Comparison of ENCODE assay signal across 8 cellular contexts in the genomic region with DNA sequence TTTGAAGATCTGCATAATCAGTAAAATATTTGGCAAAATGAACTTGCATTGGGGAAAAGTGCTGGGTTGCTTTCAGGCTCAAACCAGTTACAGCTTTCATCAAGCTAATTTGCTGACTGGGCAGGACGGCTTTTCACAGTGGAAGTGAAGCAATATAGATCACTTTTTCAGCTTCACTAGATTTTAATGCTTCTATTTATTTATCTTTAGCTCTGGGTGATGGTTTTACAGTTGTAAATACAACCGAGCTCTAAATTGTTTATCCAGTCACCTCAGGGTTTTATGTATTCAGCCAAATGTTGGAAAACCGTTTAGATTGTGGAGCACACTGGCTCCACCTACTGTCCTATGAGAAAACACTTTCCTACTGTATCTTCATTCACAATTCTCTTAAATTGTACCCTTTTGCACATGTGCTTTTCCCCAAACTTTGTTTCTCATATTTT. TPM values are rescaled to one million over a fixed set of nuclear protein-coding genes. Genes with fewer than 3 reads are reported as not detected.
DNase-seq lines count a peak whose midpoint lies in the region; ATAC-seq, FAIRE-seq and TF ChIP-seq lines count a peak whose summit lies in the region.

No MANE protein-coding gene starts in this region.

- dilution Hi-C loops in keratinocyte (cut with MboI; ENCODE audit: extremely low pct_ligation_motif_present, low sequenced_read_pairs): no loop called here

- H3K4me3 ChIP-seq in Caco-2 (ENCODE audit: low read depth, low read length) (no peak overlapping the region), keratinocyte (ENCODE audit: control insufficient read depth in 2 of 3, extremely low read depth in 1 of 3, insufficient read depth in 2 of 3, low read depth in 1 of 3, low read length in 3 of 3) (peak overlapping the region in 1 of 3 experiments; percentile 25)

- BruUV-seq in Caco-2 (replicated peaks; lab: Mats Ljungman, UMichigan): no TSS peak

- H3K9me3 ChIP-seq in Caco-2: no peaks in the 10 kb centered on the region
- no peaks in the 10 kb centered on the region for H3K9me3 ChIP-seq in keratinocyte (ENCODE audit: control insufficient read depth, low read depth, low read length)

- H3K9me3 Mint-ChIP-seq in Caco-2 (ENCODE audit: unreplicated experiment): no peaks in the 10 kb centered on the region

- ATAC-seq in HG03439 (IDR thresholded peaks at IDR 0.05; ENCODE audit: unreplicated experiment): no peak

- H3K36me3 Mint-ChIP-seq in Caco-2 (ENCODE audit: insufficient read depth, unreplicated experiment): no peaks in the 10 kb centered on the region

- TF ChIP-seq CTCF in Caco-2 (IDR thresholded peaks at IDR 0.05; ENCODE audit: insufficient read depth in 1 of 2, low read depth in 1 of 2, low read length in 1 of 2, severe bottlenecking in 1 of 2, unreplicated experiment in 1 of 2) (peak; percentile 92 to 93), keratinocyte (optimal IDR thresholded peaks at IDR 0.05 in 1 of 3, IDR thresholded peaks at IDR 0.05 in 1 of 3, conservative IDR thresholded peaks at IDR 0.05 in 1 of 3; ENCODE audit: extremely low read depth in 1 of 3, insufficient read depth in 2 of 3, low read length in 3 of 3) (peak; percentile 44 to 72 (median 72))

- intact Hi-C loops in Caco-2 (cut with micrococcal nuclease; ENCODE audit: unreplicated experiment): loop anchor here (1.0 to 2.0 kb wide), 4 partner anchors 58 to 185 kb away; no protein-coding TSS in a partner anchor

- H3K4me1 Mint-ChIP-seq in Caco-2 (ENCODE audit: low read depth, unreplicated experiment): peaks cover 25% of the 10 kb centered on the region

- H3K4me3 Mint-ChIP-seq in Caco-2 (ENCODE audit: unreplicated experiment): no peak overlapping the region

- H3K27ac ChIP-seq in keratinocyte (ENCODE audit: control insufficient read depth, insufficient read depth, low read length): no peak overlapping the region

- no peaks in the 10 kb centered on the region for H3K36me3 ChIP-seq in Caco-2 (ENCODE audit: control insufficient read depth, insufficient read depth, low read length)
- no peaks in the 10 kb centered on the region for H3K36me3 ChIP-seq in keratinocyte (ENCODE audit: control insufficient read depth in 2 of 2, extremely low read depth in 1 of 2, insufficient read depth in 2 of 2, low read length in 2 of 2)

- no peaks in the 10 kb centered on the region for H3K9me1 ChIP-seq in keratinocyte (ENCODE audit: control insufficient read depth, extremely low read depth, insufficient read depth, low read length)

- H3K27me3 Mint-ChIP-seq in Caco-2 (ENCODE audit: insufficient read depth, unreplicated experiment): no peaks in the 10 kb centered on the region

- CTCF ChIA-PET in Caco-2 (lab: Charles Lee): interaction anchor here (0.6 to 5.4 kb wide), 31 partner anchors 16 to 197 kb away, joined by 3 to 132 read pairs (median 5); a partner anchor contains a TSS

- no peaks in the 10 kb centered on the region for H3K27me3 ChIP-seq in Caco-2 (replicated peaks; ENCODE audit: control insufficient read depth, insufficient read depth, low read length)
- H3K27me3 ChIP-seq in keratinocyte (ENCODE audit: control insufficient read depth, extremely low read depth, insufficient read depth, low read length): no peaks in the 10 kb centered on the region

- POLR2A ChIA-PET in Caco-2 (lab: Charles Lee): interaction anchor here (0.5 kb wide), 1 partner anchor 1076 kb away, joined by 3 read pairs; no protein-coding TSS in a partner anchor

- DNase-seq in Caco-2: peak in 1 of 2 experiments; percentile 59
- peak; percentile 16 for DNase-seq in HS-5 (ENCODE audit: low read depth)
- peak; percentile 67 for DNase-seq in NCI-H82 (lab: John Stamatoyannopoulos, UW)
- DNase-seq in brain pericyte (ENCODE audit: low read depth, low spot score): peak; percentile 8
- DNase-seq in keratinocyte (ENCODE audit: low read depth, low spot score): no peak
- DNase-seq in stromal cell of bone marrow (ENCODE audit: low read depth): peak; percentile 61
- DNase-seq in activated gamma-delta T cell treated with Interleukin-2 at 50 U/mL for 16 hours: no peak

- no peak overlapping the region for H3K9ac ChIP-seq in keratinocyte (ENCODE audit: control insufficient read depth, extremely low read depth, insufficient read depth, low read length)

- H3K4me2 ChIP-seq in keratinocyte (ENCODE audit: control insufficient read depth, extremely low read depth, insufficient read depth, low read depth, low read length): peak overlapping the region; percentile 78

- no peak overlapping the region for H3K27ac Mint-ChIP-seq in Caco-2 (ENCODE audit: unreplicated experiment)

- peaks cover 18% of the 10 kb centered on the region for H3K79me2 ChIP-seq in keratinocyte (ENCODE audit: control insufficient read depth, insufficient read depth, low read length)

- H3K4me1 ChIP-seq in Caco-2 (peaks cover 32% of the 10 kb centered on the region), keratinocyte (ENCODE audit: control insufficient read depth, extremely low read depth, insufficient read depth, low read length) (peaks cover 2% of the 10 kb centered on the region)

- FAIRE-seq in keratinocyte (lab: Jason Lieb, UNC): peak; percentile 17

- H2AFZ ChIP-seq in keratinocyte (ENCODE audit: control insufficient read depth, low read length): peak overlapping the region; percentile 26

- H4K20me1 ChIP-seq in keratinocyte (ENCODE audit: control insufficient read depth, extremely low read depth, insufficient read depth, low read length): no peaks in the 10 kb centered on the region

RNA-seq across cellular contexts. Expression of a gene that starts 58.2 kb away (rescaled TPM):
- total RNA-seq in Caco-2 (2022): 37.5 and 40.6 TPM in 2 replicates
- 25.5 to 55.0 TPM (median 36.1 TPM) in 3 replicates for polyA plus RNA-seq in keratinocyte
- 5.1 TPM for polyA plus RNA-seq in keratinocyte (2011; ENCODE audit: low read depth)
- polyA plus RNA-seq in keratinocyte (2011; cell fraction: cytosol; rRNA removed): 13.6 and 35.6 TPM in 2 replicates
- polyA plus RNA-seq in keratinocyte (2011; cell fraction: nucleus; rRNA removed): 27.4 and 29.5 TPM in 2 replicates
- polyA plus RNA-seq in keratinocyte (2012; ENCODE audit: low replicate concordance): 5.3 and 31.7 TPM in 2 replicates
- polyA minus RNA-seq in keratinocyte: 15.0 to 47.3 TPM (median 33.2 TPM) in 3 replicates
- 20.7 TPM for polyA minus RNA-seq in keratinocyte (2011; cell fraction: cytosol; rRNA and poly(A)+ RNA removed)
- polyA minus RNA-seq in keratinocyte (2011; cell fraction: nucleus; rRNA and poly(A)+ RNA removed): 26.4 and 50.2 TPM in 2 replicates

Comparison
In these comparisons a context has a peak if more than half of its experiments do, and no peak if none do; other contexts are left out.
1. DNase-seq: peak in HS-5 (single experiment), NCI-H82 (single experiment), brain pericyte (single experiment) and stromal cell of bone marrow (single experiment); none in keratinocyte (single experiment) and activated gamma-delta T cell treated with Interleukin-2 at 50 U/mL for 16 hours (single experiment).